ENCODE assay signal across 2 cellular contexts in the genomic region with DNA sequence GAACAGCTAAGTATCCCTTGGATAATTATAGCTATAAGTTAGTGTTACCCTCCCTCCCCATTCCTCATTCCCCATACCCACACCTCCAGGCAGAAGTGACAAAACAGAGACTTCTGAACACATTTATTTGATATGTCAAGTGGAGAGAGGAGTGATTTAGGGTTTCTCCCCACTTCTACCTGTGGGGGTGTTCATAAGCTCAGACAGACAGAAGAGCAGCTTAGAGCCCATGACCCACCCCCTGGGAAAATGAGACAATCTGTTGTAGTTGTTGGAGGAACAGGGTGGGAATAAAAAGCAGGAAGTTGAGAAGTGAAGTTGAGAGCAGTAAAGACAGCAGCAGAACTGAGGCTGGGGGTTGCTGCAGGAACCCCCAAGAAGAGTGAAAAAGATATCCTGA.
TF ChIP-seq lines count a peak whose summit lies in the region.

No MANE protein-coding gene starts in this region.

TF ChIP-seq in IMR-90, 13 proteins besides CTCF, POLR2A, EP300 and RAD21:
- no peak for TF ChIP-seq CHD1 (IDR thresholded peaks at IDR 0.05; ENCODE audit: low read depth, low read length)
- TF ChIP-seq CEBPB (IDR thresholded peaks at IDR 0.05; ENCODE audit: low read depth, low read length) = no peak
- TF ChIP-seq USF2 (IDR thresholded peaks at IDR 0.05; ENCODE audit: low read depth, low read length) = no peak
- no peak for TF ChIP-seq BHLHE40 (IDR thresholded peaks at IDR 0.05; ENCODE audit: low read depth, low read length)
- TF ChIP-seq RCOR1 (IDR thresholded peaks at IDR 0.05; ENCODE audit: insufficient replicate concordance, low read length) = no peak
- no peak for TF ChIP-seq MAFK (IDR thresholded peaks at IDR 0.05; ENCODE audit: low read depth, low read length)
- TF ChIP-seq, protein P1, sequence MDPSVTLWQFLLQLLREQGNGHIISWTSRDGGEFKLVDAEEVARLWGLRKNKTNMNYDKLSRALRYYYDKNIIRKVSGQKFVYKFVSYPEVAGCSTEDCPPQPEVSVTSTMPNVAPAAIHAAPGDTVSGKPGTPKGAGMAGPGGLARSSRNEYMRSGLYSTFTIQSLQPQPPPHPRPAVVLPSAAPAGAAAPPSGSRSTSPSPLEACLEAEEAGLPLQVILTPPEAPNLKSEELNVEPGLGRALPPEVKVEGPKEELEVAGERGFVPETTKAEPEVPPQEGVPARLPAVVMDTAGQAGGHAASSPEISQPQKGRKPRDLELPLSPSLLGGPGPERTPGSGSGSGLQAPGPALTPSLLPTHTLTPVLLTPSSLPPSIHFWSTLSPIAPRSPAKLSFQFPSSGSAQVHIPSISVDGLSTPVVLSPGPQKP (IDR thresholded peaks at IDR 0.05; ENCODE audit: borderline replicate concordance, low read depth, low read length) = no peak
- no peak for TF ChIP-seq RFX5 (IDR thresholded peaks at IDR 0.05; ENCODE audit: low read depth, low read length)
- no peak for TF ChIP-seq NFE2L2 (IDR thresholded peaks at IDR 0.05; ENCODE audit: low read depth, low read length)
- no peak for TF ChIP-seq MXI1 (IDR thresholded peaks at IDR 0.05; ENCODE audit: borderline replicate concordance, low read depth, low read length)
- no peak for TF ChIP-seq FOS (IDR thresholded peaks at IDR 0.05; ENCODE audit: low read depth, low read length)
- TF ChIP-seq SMC3 (IDR thresholded peaks at IDR 0.05; ENCODE audit: low read depth, low read length) = no peak
- TF ChIP-seq MAZ (IDR thresholded peaks at IDR 0.05; ENCODE audit: borderline replicate concordance, low read depth, low read length) = no peak

TF ChIP-seq in K562, 482 proteins besides CTCF, POLR2A, EP300 and RAD21:
- TF ChIP-seq MIER1 (IDR thresholded peaks at IDR 0.05; ENCODE audit: low read depth) = no peak
- no peak for TF ChIP-seq ZBTB17 (CRISPR knock-in tag; IDR thresholded peaks at IDR 0.05)
- TF ChIP-seq, protein P2, sequence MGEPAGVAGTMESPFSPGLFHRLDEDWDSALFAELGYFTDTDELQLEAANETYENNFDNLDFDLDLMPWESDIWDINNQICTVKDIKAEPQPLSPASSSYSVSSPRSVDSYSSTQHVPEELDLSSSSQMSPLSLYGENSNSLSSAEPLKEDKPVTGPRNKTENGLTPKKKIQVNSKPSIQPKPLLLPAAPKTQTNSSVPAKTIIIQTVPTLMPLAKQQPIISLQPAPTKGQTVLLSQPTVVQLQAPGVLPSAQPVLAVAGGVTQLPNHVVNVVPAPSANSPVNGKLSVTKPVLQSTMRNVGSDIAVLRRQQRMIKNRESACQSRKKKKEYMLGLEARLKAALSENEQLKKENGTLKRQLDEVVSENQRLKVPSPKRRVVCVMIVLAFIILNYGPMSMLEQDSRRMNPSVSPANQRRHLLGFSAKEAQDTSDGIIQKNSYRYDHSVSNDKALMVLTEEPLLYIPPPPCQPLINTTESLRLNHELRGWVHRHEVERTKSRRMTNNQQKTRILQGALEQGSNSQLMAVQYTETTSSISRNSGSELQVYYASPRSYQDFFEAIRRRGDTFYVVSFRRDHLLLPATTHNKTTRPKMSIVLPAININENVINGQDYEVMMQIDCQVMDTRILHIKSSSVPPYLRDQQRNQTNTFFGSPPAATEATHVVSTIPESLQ (CRISPR knock-in tag; IDR thresholded peaks at IDR 0.05) = no peak
- TF ChIP-seq ZNF184 (CRISPR knock-in tag; IDR thresholded peaks at IDR 0.05) = no peak
- TF ChIP-seq ZNF140 (CRISPR knock-in tag; IDR thresholded peaks at IDR 0.05) = no peak
- peak; percentile 60 for TF ChIP-seq PRDM10 (IDR thresholded peaks at IDR 0.05; ENCODE audit: partially characterized antibody)
- TF ChIP-seq YY1 (IDR thresholded peaks at IDR 0.05; ENCODE audit: borderline replicate concordance in 1 of 3, control insufficient read depth in 1 of 3, extremely low read depth in 1 of 3, insufficient read depth in 3 of 3, insufficient read length in 1 of 3, insufficient replicate concordance in 2 of 3, low read depth in 1 of 3, low read length in 2 of 3) = no peak
